ENCODE assay signal across 14 cellular contexts in the genomic region with DNA sequence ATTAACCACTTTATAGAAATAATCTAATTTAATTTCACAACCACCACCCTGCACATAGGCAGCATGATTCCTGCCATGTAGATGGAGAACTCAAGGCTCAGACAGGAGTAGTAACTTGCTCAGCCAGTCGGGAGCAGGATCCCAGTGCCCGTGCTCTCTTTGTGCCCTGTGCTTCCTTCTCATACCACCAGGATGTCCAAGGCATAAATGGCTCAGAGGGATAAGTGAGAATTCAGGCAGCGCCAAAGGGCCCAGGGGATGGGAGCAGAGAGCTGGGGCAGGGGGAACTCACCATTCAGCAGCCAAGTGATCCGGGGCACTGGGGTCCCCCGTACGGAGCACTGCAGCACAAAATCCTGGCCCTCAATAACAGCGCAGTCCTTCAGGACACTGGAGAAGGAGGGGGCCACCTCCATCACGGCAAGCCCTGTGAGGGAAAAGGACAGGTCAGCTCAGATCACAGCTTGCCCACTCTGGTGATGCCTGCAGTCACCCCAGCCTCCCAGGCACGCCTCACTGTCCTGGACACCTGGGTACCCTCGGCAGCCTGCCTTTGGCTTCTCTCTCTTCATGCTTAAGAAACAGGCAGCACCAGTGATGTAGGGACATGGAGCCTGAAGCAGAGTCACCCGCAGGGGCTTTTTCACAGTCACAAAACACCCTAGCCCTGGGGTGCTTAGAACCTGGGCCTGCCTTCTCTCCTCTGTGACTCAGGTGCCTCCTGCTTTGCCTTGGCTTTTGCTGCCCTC.
DNase-seq lines count a peak whose midpoint lies in the region; TF ChIP-seq lines count a peak whose summit lies in the region.
"Had no signal": no experiment of that assay in that cellular context is flagged by ENCODE, and none has a peak within 500 bp of the region (broad histone marks: within the 10 kb centered on the region; RNA-seq: fewer than 3 reads in every experiment).

No MANE protein-coding gene starts in this region.

- H3K27ac ChIP-seq in stomach smooth muscle (ENCODE audit: low read length), result peak overlapping the region; percentile 6

- no peaks in the 10 kb centered on the region for H3K36me3 ChIP-seq in stomach smooth muscle (ENCODE audit: control insufficient read depth in 2 of 2, insufficient read depth in 2 of 2, low read length in 2 of 2)

- H3K27me3 ChIP-seq in stomach smooth muscle (ENCODE audit: control insufficient read depth in 1 of 2, insufficient read depth in 2 of 2, low read length in 2 of 2), result no peaks in the 10 kb centered on the region

- peak; percentile 31; the same call in 1 of the 2 replicates for TF ChIP-seq CTCF in WI38 (IDR thresholded peaks at IDR 0.05; ENCODE audit: low read depth, low read length)
- peak; percentile 22 for TF ChIP-seq CTCF in fibroblast of the aortic adventitia (IDR thresholded peaks at IDR 0.05; ENCODE audit: insufficient read depth, low read length)

- H3K4me1 ChIP-seq in stomach smooth muscle (ENCODE audit: control insufficient read depth, insufficient read depth, low read length), result peaks cover 26% of the 10 kb centered on the region

- H3K9me3 ChIP-seq in stomach smooth muscle (ENCODE audit: control insufficient read depth in 2 of 2, low read length in 2 of 2), result no peaks in the 10 kb centered on the region

- DNase-seq in SIG-M5 treated with dmso at 0.1 percent for 504 hours (lab: John Stamatoyannopoulos, UW; ENCODE audit: unreplicated experiment) (peak; percentile 4), SIG-M5 (lab: John Stamatoyannopoulos, UW) (no peak), fibroblast of the aortic adventitia (ENCODE audit: low read depth) (no peak), NCI-H524 treated with DMSO at 0.1 percent for 48 hours (lab: John Stamatoyannopoulos, UW) (no peak), NCI-H2107 (lab: John Stamatoyannopoulos, UW) (no peak), AG08396 (ENCODE audit: low spot score) (no peak)
- DNase-seq: activated CD4-positive, alpha-beta T cell treated with anti-CD3 and anti-CD28 coated beads, Interleukin-2, amount 50 U/mL, for 4 hours; activated T-cell treated with anti-CD3 and anti-CD28 coated beads, Interleukin-2, amount 50 U/mL, for 24 hours; Karpas-422; NCI-H1417 treated with DMSO at 0.1 percent for 48 hours; retina; SHP77 had no signal

- no peak overlapping the region for H3K9ac ChIP-seq in stomach smooth muscle (ENCODE audit: low read length in 2 of 2)

- H3K4me3 ChIP-seq in WI38 (ENCODE audit: low read depth, low read length) (no peak overlapping the region), fibroblast of the aortic adventitia (ENCODE audit: low read depth, low read length) (no peak overlapping the region), stomach smooth muscle (ENCODE audit: low read length in 2 of 2) (no peak overlapping the region)
